8 cellular contexts compared by ENCODE assay signal in the genomic region with DNA sequence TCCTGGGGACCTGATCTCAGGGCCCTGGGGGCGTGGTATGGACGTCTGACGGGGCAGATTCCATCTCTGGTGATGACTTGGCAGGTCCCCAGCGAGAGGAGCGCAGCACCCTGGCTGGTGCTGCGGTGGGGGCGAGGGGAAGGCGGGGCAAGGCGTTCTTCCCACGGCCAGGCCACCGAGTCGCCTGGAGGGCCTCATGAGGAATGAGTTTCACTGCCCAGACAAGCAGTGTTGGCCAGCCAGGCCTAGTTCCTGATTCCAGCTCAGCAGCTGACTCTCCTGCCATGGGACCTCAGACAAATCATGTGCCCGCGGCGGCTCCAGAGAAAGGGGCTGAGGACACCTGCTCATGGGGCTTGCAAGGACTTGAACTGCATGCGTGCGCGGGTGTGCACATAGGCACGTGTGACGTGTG. TPM values are rescaled to one million over a fixed set of nuclear protein-coding genes. Genes with fewer than 3 reads are reported as not detected.
DNase-seq lines count a peak whose midpoint lies in the region; ATAC-seq, FAIRE-seq and TF ChIP-seq lines count a peak whose summit lies in the region.
"Not testable (repeated sequence)": the region's sequence is repeated elsewhere in the genome, so short reads cannot be mapped to it uniquely, and the experiment has no call there.

No MANE protein-coding gene starts in this region.

- not testable (repeated sequence) for H3K27ac ChIP-seq in GM12878 (ENCODE audit: control insufficient read depth, insufficient read depth); left lung; thoracic aorta

- POLR2A ChIA-PET in GM12878 (lab: Charles Lee): not testable (repeated sequence)

- RAD21 ChIA-PET in GM12878 (lab: Charles Lee; ENCODE audit: unreplicated experiment): not testable (repeated sequence)

- TF ChIP-seq RAD21 in GM12878 (IDR thresholded peaks at IDR 0.05; ENCODE audit: insufficient read depth, low read depth, low read length): not testable (repeated sequence)

- not testable (repeated sequence) for H3K9me3 ChIP-seq in GM12878 (replicated peaks; ENCODE audit: control insufficient read depth, insufficient read depth, low read length); left lung; thoracic aorta

- not testable (repeated sequence) for TF ChIP-seq CTCF in GM12878 (IDR thresholded peaks at IDR 0.05 in 2 of 3, conservative IDR thresholded peaks at IDR 0.05 in 1 of 3; ENCODE audit: control insufficient read depth in 2 of 3, extremely low read depth in 1 of 3, insufficient read depth in 1 of 3, low read depth in 3 of 3, low read length in 3 of 3); left lung (IDR thresholded peaks at IDR 0.05); thoracic aorta (IDR thresholded peaks at IDR 0.05)

- TF ChIP-seq POLR2A in GM12878 (IDR thresholded peaks at IDR 0.05; ENCODE audit: low read depth, low read length): not testable (repeated sequence)

- CTCF ChIA-PET in GM12878 (lab: Yijun Ruan, JAX): not testable (repeated sequence)

- ATAC-seq in GM18517 (IDR thresholded peaks at IDR 0.05; ENCODE audit: unreplicated experiment) (peak; percentile 40), GM19351 (IDR thresholded peaks at IDR 0.05; ENCODE audit: unreplicated experiment) (peak; percentile 19), GM21825 (IDR thresholded peaks at IDR 0.05; ENCODE audit: unreplicated experiment) (peak; percentile 20), HG03039 (IDR thresholded peaks at IDR 0.05; ENCODE audit: unreplicated experiment) (peak; percentile 16), HG03520 (IDR thresholded peaks at IDR 0.05; ENCODE audit: unreplicated experiment) (peak; percentile 5), GM12878 (peak; percentile 62), left lung (peak; percentile 71), thoracic aorta (ENCODE audit: insufficient number of reproducible peaks, low FRiP score, low read depth) (peak; percentile 40)

- H3K4me2 ChIP-seq in GM12878 (ENCODE audit: control insufficient read depth, insufficient read depth): not testable (repeated sequence)

- not testable (repeated sequence) for TF ChIP-seq EP300 in GM12878 (IDR thresholded peaks at IDR 0.05; ENCODE audit: borderline replicate concordance in 1 of 2, control insufficient read depth in 1 of 2, low read depth in 2 of 2, low read length in 2 of 2)

- not testable (repeated sequence) for H2AFZ ChIP-seq in GM12878 (ENCODE audit: control insufficient read depth, low read depth, low read length)

- SMC1A ChIA-PET in GM12878 (lab: Charles Lee; ENCODE audit: uncharacterized antibody, unreplicated experiment): not testable (repeated sequence)

- not testable (repeated sequence) for FAIRE-seq in GM12878 (lab: Jason Lieb, UNC)

- not testable (repeated sequence) for H3K4me3 ChIP-seq in GM12878, left lung, thoracic aorta

- not testable (repeated sequence) for H3K27me3 ChIP-seq in GM12878 (replicated peaks in 1 of 2; ENCODE audit: control insufficient read depth in 2 of 2, insufficient read depth in 2 of 2, low read length in 1 of 2); left lung; thoracic aorta (replicated peaks; ENCODE audit: insufficient read depth)

- not testable (repeated sequence) for DNase-seq in GM12878 (ENCODE audit: low read depth, low spot score); left lung; thoracic aorta (ENCODE audit: low spot score)

- in situ Hi-C loops in GM12878 (cut with MboI): not testable (repeated sequence)

- not testable (repeated sequence) for H4K20me1 ChIP-seq in GM12878 (ENCODE audit: control insufficient read depth, insufficient read depth)

- H3K4me1 ChIP-seq in GM12878 (ENCODE audit: control insufficient read depth, insufficient read depth, low read length); left lung; thoracic aorta (ENCODE audit: control insufficient read depth in 1 of 2, low read depth in 2 of 2): not testable (repeated sequence)

- not testable (repeated sequence) for H3K36me3 ChIP-seq in GM12878 (ENCODE audit: control insufficient read depth in 2 of 2, insufficient read depth in 2 of 2, low read length in 1 of 2); left lung; thoracic aorta

- WGBS in GM12878 (ENCODE audit: insufficient coverage, insufficient replicate concordance, low lambda C conversion rate, missing lambda C conversion rate): no CpG with 5 or more reads among the region's 20 CpGs

- not testable (repeated sequence) for BruUV-seq in GM12878 (replicated peaks; lab: Mats Ljungman, UMichigan)

- intact Hi-C loops in GM12878 (cut with micrococcal nuclease; ENCODE audit: unreplicated experiment); left lung (cut with DNase I): not testable (repeated sequence)

- not testable (repeated sequence) for H3K79me2 ChIP-seq in GM12878 (ENCODE audit: control insufficient read depth, insufficient read depth, low read length)

- not testable (repeated sequence) for H3K9ac ChIP-seq in GM12878 (ENCODE audit: control insufficient read depth, insufficient read depth, low read length)

RNA-seq across cellular contexts. Expression of gene GATD3, which starts 21.3 kb away (rescaled TPM):
- 64.9 and 65.2 TPM in 2 replicates for total RNA-seq in GM12878 (2013; cell fraction: nucleolus; rRNA removed)
- 9.0 and 12.2 TPM in 2 replicates for total RNA-seq in GM12878 (2014; rRNA removed)
- 6.0 and 8.4 TPM in 2 replicates for total RNA-seq in GM12878 (2014; rRNA removed; fragmentation: Illumina TruSeq; extraction: Trizol)
- total RNA-seq in GM12878 (2021): 13.5 and 20.7 TPM in 2 replicates
- 9.3 TPM for polyA plus RNA-seq in GM12878 (2011; ENCODE audit: low read depth)
- polyA plus RNA-seq in GM12878 (2011; rRNA removed): 9.7 and 19.4 TPM in 2 replicates
- polyA plus RNA-seq in GM12878 (2011; cell fraction: cytosol; rRNA removed): 26.0 and 27.9 TPM in 2 replicates
- polyA plus RNA-seq in GM12878 (2011; cell fraction: nucleus; rRNA removed): 75.7 TPM in 2 replicates
- polyA plus RNA-seq in GM12878 (2012): 14.9 and 17.7 TPM in 2 replicates
- 4.8 and 10.0 TPM in 2 replicates for polyA plus RNA-seq in GM12878 (2014; fragmentation: Illumina TruSeq; extraction: Trizol)
- 1 to 10 TPM; 1.5 to 2.1 TPM for polyA plus RNA-seq in GM12878 (2014; fragmentation: Nextera tagmentation; extraction: Ambion mirVana)
- 15.2 and 15.3 TPM in 2 replicates for polyA plus RNA-seq in GM12878 (2014; rRNA removed)
- 10 to 100 TPM; 12.9 to 16.7 TPM for polyA plus RNA-seq in GM12878 (2016; fragmentation: Nextera tagmentation; extraction: Ambion mirVana)
- polyA minus RNA-seq in GM12878 (2011; rRNA and poly(A)+ RNA removed): 25.5 and 25.6 TPM in 2 replicates
- polyA minus RNA-seq in GM12878 (2011; cell fraction: cytosol; rRNA and poly(A)+ RNA removed): 6.0 TPM in 2 replicates
- 15.0 and 28.5 TPM in 2 replicates for polyA minus RNA-seq in GM12878 (2011; cell fraction: nucleus; rRNA and poly(A)+ RNA removed)
- total RNA-seq in left lung: 10 to 100 TPM in 1 of 2 donors, 1 to 10 TPM in 1; 8.8 to 10.8 TPM
- 10 to 100 TPM in 1 of 2 donors, 1 to 10 TPM in 1; 8.6 to 23.4 TPM for total RNA-seq in thoracic aorta

RNA-seq across cellular contexts. Expression of gene PWP2, which starts 47.6 kb away (rescaled TPM):
- 13.6 and 16.5 TPM in 2 replicates for total RNA-seq in GM12878 (2013; cell fraction: nucleolus; rRNA removed)
- total RNA-seq in GM12878 (2014; rRNA removed): 8.6 and 9.4 TPM in 2 replicates
- 0.72 and 1.2 TPM in 2 replicates for total RNA-seq in GM12878 (2014; rRNA removed; fragmentation: Illumina TruSeq; extraction: Trizol)
- total RNA-seq in GM12878 (2021): 2.5 and 2.8 TPM in 2 replicates
- 1.8 TPM for polyA plus RNA-seq in GM12878 (2011; ENCODE audit: low read depth)
- 2.6 and 5.2 TPM in 2 replicates for polyA plus RNA-seq in GM12878 (2011; rRNA removed)
- 3.2 and 3.4 TPM in 2 replicates for polyA plus RNA-seq in GM12878 (2011; cell fraction: cytosol; rRNA removed)
- 14.6 and 18.6 TPM in 2 replicates for polyA plus RNA-seq in GM12878 (2011; cell fraction: nucleus; rRNA removed)
- 2.5 and 4.8 TPM in 2 replicates for polyA plus RNA-seq in GM12878 (2012)
- 2.1 TPM in 2 replicates for polyA plus RNA-seq in GM12878 (2014; fragmentation: Illumina TruSeq; extraction: Trizol)
- under 1 TPM; 0.03 to 0.09 TPM for polyA plus RNA-seq in GM12878 (2014; fragmentation: Nextera tagmentation; extraction: Ambion mirVana)
- 4.2 and 5.5 TPM in 2 replicates for polyA plus RNA-seq in GM12878 (2014; rRNA removed)
- 1 to 10 TPM; 1.8 to 1.9 TPM for polyA plus RNA-seq in GM12878 (2016; fragmentation: Nextera tagmentation; extraction: Ambion mirVana)
- polyA minus RNA-seq in GM12878 (2011; rRNA and poly(A)+ RNA removed): 0.59 and 2.9 TPM in 2 replicates
- 0.73 and 1.6 TPM in 2 replicates for polyA minus RNA-seq in GM12878 (2011; cell fraction: cytosol; rRNA and poly(A)+ RNA removed)
- 8.2 and 13.1 TPM in 2 replicates for polyA minus RNA-seq in GM12878 (2011; cell fraction: nucleus; rRNA and poly(A)+ RNA removed)
- 1 to 10 TPM; 3.9 to 6.7 TPM for total RNA-seq in left lung
- total RNA-seq in thoracic aorta: 10 to 100 TPM; 10.9 to 13.0 TPM

Comparison
In these comparisons a context has a peak if more than half of its experiments do, and no peak if none do; other contexts are left out.
1. ATAC-seq: peak in every context shown above with its lines; median percentile 71 in left lung; 62 in GM12878; 40 in GM18517; 40 in thoracic aorta; 20 in GM21825; 19 in GM19351; 16 in HG03039; 5 in HG03520.